Comparison of ENCODE assay signal across 8 cellular contexts in genomic region chr14:23366163-23366921, GRCh38. TPM values are rescaled to one million over a fixed set of nuclear protein-coding genes. Genes with fewer than 3 reads are reported as not detected.
DNase-seq lines count a peak whose midpoint lies in the region; ATAC-seq and TF ChIP-seq lines count a peak whose summit lies in the region.

No MANE protein-coding gene starts in this region.

- no peaks in the 10 kb centered on the region for H3K36me3 Mint-ChIP-seq in glutamatergic neuron (ENCODE audit: unreplicated experiment)

- H3K4me3 ChIP-seq in SK-N-MC = peak overlapping the region; percentile 89

- ATAC-seq in omental fat pad (ENCODE audit: low FRiP score) (peak; percentile 76), HG02642 (IDR thresholded peaks at IDR 0.05; ENCODE audit: poor library complexity, unreplicated experiment) (no peak), HG02798 (IDR thresholded peaks at IDR 0.05; ENCODE audit: poor library complexity, unreplicated experiment) (no peak)

- H3K4me3 Mint-ChIP-seq in glutamatergic neuron (ENCODE audit: unreplicated experiment) = peak overlapping the region; percentile 71

- peaks cover 18% of the 10 kb centered on the region for H3K36me3 ChIP-seq in SK-N-MC (ENCODE audit: insufficient read depth, low read length)

- no peaks in the 10 kb centered on the region for H3K9me3 ChIP-seq in SK-N-MC (ENCODE audit: low read depth, low read length)

- H3K27ac ChIP-seq in SK-N-MC = peak overlapping the region; percentile 91

- H3K27ac Mint-ChIP-seq in glutamatergic neuron (ENCODE audit: unreplicated experiment) = peak overlapping the region; percentile 88

- peaks cover 17% of the 10 kb centered on the region for H3K9me3 Mint-ChIP-seq in glutamatergic neuron (ENCODE audit: unreplicated experiment)

- peak overlapping the region; percentile 97 for H3K9ac ChIP-seq in SK-N-MC (ENCODE audit: insufficient read length)

- H3K4me1 Mint-ChIP-seq in glutamatergic neuron (ENCODE audit: low read depth, unreplicated experiment) = peaks cover 15% of the 10 kb centered on the region

- H3K27me3 Mint-ChIP-seq in glutamatergic neuron (ENCODE audit: unreplicated experiment) = peaks cover 19% of the 10 kb centered on the region

- TF ChIP-seq CTCF in glutamatergic neuron (IDR thresholded peaks at IDR 0.05; ENCODE audit: partially characterized antibody, unreplicated experiment) (no peak), omental fat pad (IDR thresholded peaks at IDR 0.05) (no peak)

- peak; percentile 92 for DNase-seq in D341Med (ENCODE audit: low spot score)
- DNase-seq in SK-N-MC (ENCODE audit: low read depth, low spot score) = peak; percentile 26
- DNase-seq in glutamatergic neuron = peak; percentile 83
- DNase-seq in omental fat pad (ENCODE audit: low spot score) = peak; percentile 30
- DNase-seq in activated gamma-delta T cell (lab: John Stamatoyannopoulos, UW) = no peak
- DNase-seq in SIG-M5 treated with dmso at 0.1 percent for 504 hours (lab: John Stamatoyannopoulos, UW; ENCODE audit: unreplicated experiment) = no peak

RNA-seq across cellular contexts. Expression of gene EFS, which starts 1.4 kb away (rescaled TPM):
- 90.4 TPM for total RNA-seq in glutamatergic neuron (ENCODE audit: unreplicated experiment)
- total RNA-seq in omental fat pad = 10 to 100 TPM in 1 of 4 donors, 1 to 10 TPM in 3; 3.0 to 15.8 (median 7.1) TPM

RNA-seq across cellular contexts. Expression of gene IL25, which starts 6.3 kb away (rescaled TPM):
- not detected for total RNA-seq in glutamatergic neuron (ENCODE audit: unreplicated experiment)
- total RNA-seq in omental fat pad = not detected

RNA-seq across cellular contexts. Expression of gene CMTM5, which starts 10.5 kb away (rescaled TPM):
- total RNA-seq in glutamatergic neuron (ENCODE audit: unreplicated experiment) = not detected
- total RNA-seq in omental fat pad = not detected

RNA-seq across cellular contexts. Expression of gene SLC22A17, which starts 13.7 kb away (rescaled TPM):
- total RNA-seq in glutamatergic neuron (ENCODE audit: unreplicated experiment) = 70.6 TPM
- total RNA-seq in omental fat pad = 10 to 100 TPM in 1 of 4 donors, 1 to 10 TPM in 3; 7.7 to 13.0 (median 8.4) TPM

RNA-seq across cellular contexts. Expression of gene MYH6, which starts 41.7 kb away (rescaled TPM):
- not detected for total RNA-seq in glutamatergic neuron (ENCODE audit: unreplicated experiment)
- total RNA-seq in omental fat pad = not detected

Comparison
In these comparisons a context has a peak if more than half of its experiments do, and no peak if none do; other contexts are left out.
1. DNase-seq: peak in D341Med (single experiment), SK-N-MC (single experiment), glutamatergic neuron (single experiment) and omental fat pad (single experiment); none in activated gamma-delta T cell (single experiment) and SIG-M5 treated with dmso at 0.1 percent for 504 hours (single experiment).